ENCODE assay signal across 1 cellular context in the genomic region with DNA sequence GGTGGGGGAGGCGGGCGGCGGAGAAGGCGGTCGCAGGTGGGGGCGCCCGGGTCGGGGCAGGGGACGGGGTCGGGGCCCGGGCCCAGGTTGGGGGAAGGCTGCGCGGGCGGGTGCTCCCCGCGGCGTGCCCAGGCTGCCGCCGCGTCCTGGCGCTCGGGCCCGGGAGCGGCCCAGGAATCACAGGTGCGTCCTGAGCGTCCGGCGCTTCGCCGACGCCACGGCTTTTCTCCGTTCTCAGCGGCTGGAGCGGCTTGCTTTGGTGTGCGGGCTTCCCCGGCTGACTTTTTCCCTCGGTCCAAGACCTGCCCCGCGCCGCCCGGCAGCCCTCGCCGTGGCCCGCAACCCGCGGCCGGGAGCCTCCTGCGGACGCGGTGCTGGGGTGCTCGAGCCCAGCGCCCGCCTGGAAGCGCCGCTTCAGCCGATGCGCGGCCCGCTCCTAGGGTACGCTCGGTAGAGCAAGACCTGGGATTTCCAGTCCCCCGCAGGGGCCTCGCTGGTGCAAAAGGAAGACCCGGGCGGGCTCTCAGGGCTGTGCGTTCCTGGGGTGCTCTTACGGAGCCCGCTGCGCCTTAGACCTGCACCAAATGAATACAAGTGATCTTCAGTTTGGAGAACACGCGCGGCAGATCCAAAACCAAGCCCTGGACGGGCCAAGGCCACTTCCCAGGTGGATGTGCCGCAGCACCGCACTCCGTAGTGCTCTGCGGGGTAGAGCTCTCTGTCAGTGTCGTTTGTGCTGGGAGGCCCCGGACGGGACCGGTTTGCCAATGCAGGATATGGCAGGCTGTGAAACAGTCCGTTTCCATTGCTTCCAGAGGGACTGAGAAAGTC.
TF ChIP-seq lines count a peak whose summit lies in the region.

No MANE protein-coding gene starts in this region.

TF ChIP-seq in HepG2, 621 proteins besides CTCF, POLR2A, EP300 and RAD21 (continued from another document and continues in another):
- TF ChIP-seq ZNF709 (CRISPR knock-in tag; IDR thresholded peaks at IDR 0.05) = peak; percentile 75; the same call in 1 of the 2 replicates
- TF ChIP-seq, protein P1, sequence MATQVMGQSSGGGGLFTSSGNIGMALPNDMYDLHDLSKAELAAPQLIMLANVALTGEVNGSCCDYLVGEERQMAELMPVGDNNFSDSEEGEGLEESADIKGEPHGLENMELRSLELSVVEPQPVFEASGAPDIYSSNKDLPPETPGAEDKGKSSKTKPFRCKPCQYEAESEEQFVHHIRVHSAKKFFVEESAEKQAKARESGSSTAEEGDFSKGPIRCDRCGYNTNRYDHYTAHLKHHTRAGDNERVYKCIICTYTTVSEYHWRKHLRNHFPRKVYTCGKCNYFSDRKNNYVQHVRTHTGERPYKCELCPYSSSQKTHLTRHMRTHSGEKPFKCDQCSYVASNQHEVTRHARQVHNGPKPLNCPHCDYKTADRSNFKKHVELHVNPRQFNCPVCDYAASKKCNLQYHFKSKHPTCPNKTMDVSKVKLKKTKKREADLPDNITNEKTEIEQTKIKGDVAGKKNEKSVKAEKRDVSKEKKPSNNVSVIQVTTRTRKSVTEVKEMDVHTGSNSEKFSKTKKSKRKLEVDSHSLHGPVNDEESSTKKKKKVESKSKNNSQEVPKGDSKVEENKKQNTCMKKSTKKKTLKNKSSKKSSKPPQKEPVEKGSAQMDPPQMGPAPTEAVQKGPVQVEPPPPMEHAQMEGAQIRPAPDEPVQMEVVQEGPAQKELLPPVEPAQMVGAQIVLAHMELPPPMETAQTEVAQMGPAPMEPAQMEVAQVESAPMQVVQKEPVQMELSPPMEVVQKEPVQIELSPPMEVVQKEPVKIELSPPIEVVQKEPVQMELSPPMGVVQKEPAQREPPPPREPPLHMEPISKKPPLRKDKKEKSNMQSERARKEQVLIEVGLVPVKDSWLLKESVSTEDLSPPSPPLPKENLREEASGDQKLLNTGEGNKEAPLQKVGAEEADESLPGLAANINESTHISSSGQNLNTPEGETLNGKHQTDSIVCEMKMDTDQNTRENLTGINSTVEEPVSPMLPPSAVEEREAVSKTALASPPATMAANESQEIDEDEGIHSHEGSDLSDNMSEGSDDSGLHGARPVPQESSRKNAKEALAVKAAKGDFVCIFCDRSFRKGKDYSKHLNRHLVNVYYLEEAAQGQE (IDR thresholded peaks at IDR 0.05; ENCODE audit: borderline replicate concordance in 1 of 2, low read depth in 1 of 2, low read length in 2 of 2) = no peak
- no peak for TF ChIP-seq CC2D1A (CRISPR knock-in tag; IDR thresholded peaks at IDR 0.05)
- 0 out of 2 replicates have a peak, but pooled peaks have one; percentile 87 for TF ChIP-seq GLI4 (CRISPR knock-in tag; IDR thresholded peaks at IDR 0.05; ENCODE audit: borderline replicate concordance)
- 0 out of 2 replicates have a peak, but pooled peaks have one; percentile 51 for TF ChIP-seq FOXC1 (CRISPR knock-in tag; IDR thresholded peaks at IDR 0.05; ENCODE audit: borderline replicate concordance)
- TF ChIP-seq, protein P2, sequence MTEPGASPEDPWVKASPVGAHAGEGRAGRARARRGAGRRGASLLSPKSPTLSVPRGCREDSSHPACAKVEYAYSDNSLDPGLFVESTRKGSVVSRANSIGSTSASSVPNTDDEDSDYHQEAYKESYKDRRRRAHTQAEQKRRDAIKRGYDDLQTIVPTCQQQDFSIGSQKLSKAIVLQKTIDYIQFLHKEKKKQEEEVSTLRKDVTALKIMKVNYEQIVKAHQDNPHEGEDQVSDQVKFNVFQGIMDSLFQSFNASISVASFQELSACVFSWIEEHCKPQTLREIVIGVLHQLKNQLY (CRISPR knock-in tag; IDR thresholded peaks at IDR 0.05) = no peak
- peak; percentile 79 for TF ChIP-seq ZNF446 (CRISPR knock-in tag; IDR thresholded peaks at IDR 0.05)
- TF ChIP-seq, protein P3, sequence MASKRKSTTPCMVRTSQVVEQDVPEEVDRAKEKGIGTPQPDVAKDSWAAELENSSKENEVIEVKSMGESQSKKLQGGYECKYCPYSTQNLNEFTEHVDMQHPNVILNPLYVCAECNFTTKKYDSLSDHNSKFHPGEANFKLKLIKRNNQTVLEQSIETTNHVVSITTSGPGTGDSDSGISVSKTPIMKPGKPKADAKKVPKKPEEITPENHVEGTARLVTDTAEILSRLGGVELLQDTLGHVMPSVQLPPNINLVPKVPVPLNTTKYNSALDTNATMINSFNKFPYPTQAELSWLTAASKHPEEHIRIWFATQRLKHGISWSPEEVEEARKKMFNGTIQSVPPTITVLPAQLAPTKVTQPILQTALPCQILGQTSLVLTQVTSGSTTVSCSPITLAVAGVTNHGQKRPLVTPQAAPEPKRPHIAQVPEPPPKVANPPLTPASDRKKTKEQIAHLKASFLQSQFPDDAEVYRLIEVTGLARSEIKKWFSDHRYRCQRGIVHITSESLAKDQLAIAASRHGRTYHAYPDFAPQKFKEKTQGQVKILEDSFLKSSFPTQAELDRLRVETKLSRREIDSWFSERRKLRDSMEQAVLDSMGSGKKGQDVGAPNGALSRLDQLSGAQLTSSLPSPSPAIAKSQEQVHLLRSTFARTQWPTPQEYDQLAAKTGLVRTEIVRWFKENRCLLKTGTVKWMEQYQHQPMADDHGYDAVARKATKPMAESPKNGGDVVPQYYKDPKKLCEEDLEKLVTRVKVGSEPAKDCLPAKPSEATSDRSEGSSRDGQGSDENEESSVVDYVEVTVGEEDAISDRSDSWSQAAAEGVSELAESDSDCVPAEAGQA (IDR thresholded peaks at IDR 0.05; ENCODE audit: low read depth) = no peak
- TF ChIP-seq, protein P3 (CRISPR knock-in tag; IDR thresholded peaks at IDR 0.05; ENCODE audit: borderline replicate concordance) = no peak
- TF ChIP-seq ZNF614 (CRISPR knock-in tag; IDR thresholded peaks at IDR 0.05; ENCODE audit: borderline replicate concordance) = no peak
- no peak for TF ChIP-seq SMYD3 (CRISPR knock-in tag; IDR thresholded peaks at IDR 0.05)
- no peak for TF ChIP-seq ZFP36 (IDR thresholded peaks at IDR 0.05; ENCODE audit: borderline replicate concordance, low read depth, low read length, partially characterized antibody)
- TF ChIP-seq, protein P4, sequence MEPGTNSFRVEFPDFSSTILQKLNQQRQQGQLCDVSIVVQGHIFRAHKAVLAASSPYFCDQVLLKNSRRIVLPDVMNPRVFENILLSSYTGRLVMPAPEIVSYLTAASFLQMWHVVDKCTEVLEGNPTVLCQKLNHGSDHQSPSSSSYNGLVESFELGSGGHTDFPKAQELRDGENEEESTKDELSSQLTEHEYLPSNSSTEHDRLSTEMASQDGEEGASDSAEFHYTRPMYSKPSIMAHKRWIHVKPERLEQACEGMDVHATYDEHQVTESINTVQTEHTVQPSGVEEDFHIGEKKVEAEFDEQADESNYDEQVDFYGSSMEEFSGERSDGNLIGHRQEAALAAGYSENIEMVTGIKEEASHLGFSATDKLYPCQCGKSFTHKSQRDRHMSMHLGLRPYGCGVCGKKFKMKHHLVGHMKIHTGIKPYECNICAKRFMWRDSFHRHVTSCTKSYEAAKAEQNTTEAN (CRISPR knock-in tag; conservative IDR thresholded peaks at IDR 0.05) = 0 out of 2 replicates have a peak, but pooled peaks have one; percentile 38
- TF ChIP-seq ZNF598 (CRISPR knock-in tag; IDR thresholded peaks at IDR 0.05; ENCODE audit: borderline replicate concordance) = peak; percentile 38; the same call in 1 of the 2 replicates
- TF ChIP-seq, protein P5, sequence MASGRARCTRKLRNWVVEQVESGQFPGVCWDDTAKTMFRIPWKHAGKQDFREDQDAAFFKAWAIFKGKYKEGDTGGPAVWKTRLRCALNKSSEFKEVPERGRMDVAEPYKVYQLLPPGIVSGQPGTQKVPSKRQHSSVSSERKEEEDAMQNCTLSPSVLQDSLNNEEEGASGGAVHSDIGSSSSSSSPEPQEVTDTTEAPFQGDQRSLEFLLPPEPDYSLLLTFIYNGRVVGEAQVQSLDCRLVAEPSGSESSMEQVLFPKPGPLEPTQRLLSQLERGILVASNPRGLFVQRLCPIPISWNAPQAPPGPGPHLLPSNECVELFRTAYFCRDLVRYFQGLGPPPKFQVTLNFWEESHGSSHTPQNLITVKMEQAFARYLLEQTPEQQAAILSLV (CRISPR knock-in tag; IDR thresholded peaks at IDR 0.05; ENCODE audit: borderline replicate concordance) = no peak
- TF ChIP-seq NONO (IDR thresholded peaks at IDR 0.05) = no peak
- no peak for TF ChIP-seq NONO (CRISPR knock-in tag; conservative IDR thresholded peaks at IDR 0.05)
- TF ChIP-seq, protein P6, sequence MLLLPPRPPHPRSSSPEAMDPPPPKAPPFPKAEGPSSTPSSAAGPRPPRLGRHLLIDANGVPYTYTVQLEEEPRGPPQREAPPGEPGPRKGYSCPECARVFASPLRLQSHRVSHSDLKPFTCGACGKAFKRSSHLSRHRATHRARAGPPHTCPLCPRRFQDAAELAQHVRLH (CRISPR knock-in tag; IDR thresholded peaks at IDR 0.05; ENCODE audit: borderline replicate concordance, low read depth) = no peak
- no peak for TF ChIP-seq IRF2 (CRISPR knock-in tag; IDR thresholded peaks at IDR 0.05)
- no peak for TF ChIP-seq EZH2 (conservative IDR thresholded peaks at IDR 0.05; ENCODE audit: low read depth, low read length)
- TF ChIP-seq TCF7 (IDR thresholded peaks at IDR 0.05; ENCODE audit: low read depth) = no peak
- TF ChIP-seq ZNF572 (CRISPR knock-in tag; IDR thresholded peaks at IDR 0.05) = 0 out of 2 replicates have a peak, but pooled peaks have one; percentile 20
- TF ChIP-seq MXI1 (IDR thresholded peaks at IDR 0.05; ENCODE audit: borderline replicate concordance, low read depth, low read length) = peak; percentile 22; the same call in 1 of the 3 replicates
- TF ChIP-seq, protein P7, sequence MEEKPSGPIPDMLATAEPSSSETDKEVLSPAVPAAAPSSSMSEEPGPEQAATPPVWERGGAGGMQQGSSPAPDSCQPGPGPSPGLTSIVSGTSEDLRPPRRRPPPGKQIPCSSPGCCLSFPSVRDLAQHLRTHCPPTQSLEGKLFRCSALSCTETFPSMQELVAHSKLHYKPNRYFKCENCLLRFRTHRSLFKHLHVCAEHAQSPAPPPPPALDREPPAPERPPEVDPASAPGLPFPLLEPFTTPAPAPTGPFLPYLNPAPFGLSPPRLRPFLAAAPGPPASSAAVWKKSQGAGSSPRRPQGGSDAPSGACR (CRISPR knock-in tag; IDR thresholded peaks at IDR 0.05) = 0 out of 2 replicates have a peak, but pooled peaks have one; percentile 72
- TF ChIP-seq, protein P8, sequence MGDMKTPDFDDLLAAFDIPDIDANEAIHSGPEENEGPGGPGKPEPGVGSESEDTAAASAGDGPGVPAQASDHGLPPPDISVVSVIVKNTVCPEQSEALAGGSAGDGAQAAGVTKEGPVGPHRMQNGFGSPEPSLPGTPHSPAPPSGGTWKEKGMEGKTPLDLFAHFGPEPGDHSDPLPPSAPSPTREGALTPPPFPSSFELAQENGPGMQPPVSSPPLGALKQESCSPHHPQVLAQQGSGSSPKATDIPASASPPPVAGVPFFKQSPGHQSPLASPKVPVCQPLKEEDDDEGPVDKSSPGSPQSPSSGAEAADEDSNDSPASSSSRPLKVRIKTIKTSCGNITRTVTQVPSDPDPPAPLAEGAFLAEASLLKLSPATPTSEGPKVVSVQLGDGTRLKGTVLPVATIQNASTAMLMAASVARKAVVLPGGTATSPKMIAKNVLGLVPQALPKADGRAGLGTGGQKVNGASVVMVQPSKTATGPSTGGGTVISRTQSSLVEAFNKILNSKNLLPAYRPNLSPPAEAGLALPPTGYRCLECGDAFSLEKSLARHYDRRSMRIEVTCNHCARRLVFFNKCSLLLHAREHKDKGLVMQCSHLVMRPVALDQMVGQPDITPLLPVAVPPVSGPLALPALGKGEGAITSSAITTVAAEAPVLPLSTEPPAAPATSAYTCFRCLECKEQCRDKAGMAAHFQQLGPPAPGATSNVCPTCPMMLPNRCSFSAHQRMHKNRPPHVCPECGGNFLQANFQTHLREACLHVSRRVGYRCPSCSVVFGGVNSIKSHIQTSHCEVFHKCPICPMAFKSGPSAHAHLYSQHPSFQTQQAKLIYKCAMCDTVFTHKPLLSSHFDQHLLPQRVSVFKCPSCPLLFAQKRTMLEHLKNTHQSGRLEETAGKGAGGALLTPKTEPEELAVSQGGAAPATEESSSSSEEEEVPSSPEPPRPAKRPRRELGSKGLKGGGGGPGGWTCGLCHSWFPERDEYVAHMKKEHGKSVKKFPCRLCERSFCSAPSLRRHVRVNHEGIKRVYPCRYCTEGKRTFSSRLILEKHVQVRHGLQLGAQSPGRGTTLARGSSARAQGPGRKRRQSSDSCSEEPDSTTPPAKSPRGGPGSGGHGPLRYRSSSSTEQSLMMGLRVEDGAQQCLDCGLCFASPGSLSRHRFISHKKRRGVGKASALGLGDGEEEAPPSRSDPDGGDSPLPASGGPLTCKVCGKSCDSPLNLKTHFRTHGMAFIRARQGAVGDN (CRISPR knock-in tag; IDR thresholded peaks at IDR 0.05) = peak; percentile 63
- no peak for TF ChIP-seq KLF12 (CRISPR knock-in tag; IDR thresholded peaks at IDR 0.05; ENCODE audit: borderline replicate concordance)
- TF ChIP-seq ARNT2 (CRISPR knock-in tag; IDR thresholded peaks at IDR 0.05; ENCODE audit: low read depth) = 0 out of 2 replicates have a peak, but pooled peaks have one; percentile 29
- TF ChIP-seq PITX1 (CRISPR knock-in tag; IDR thresholded peaks at IDR 0.05) = 0 out of 2 replicates have a peak, but pooled peaks have one; percentile 18
- TF ChIP-seq ZNF790 (CRISPR knock-in tag; IDR thresholded peaks at IDR 0.05; ENCODE audit: borderline replicate concordance) = peak; percentile 50; the same call in 1 of the 2 replicates
- TF ChIP-seq, protein P9, sequence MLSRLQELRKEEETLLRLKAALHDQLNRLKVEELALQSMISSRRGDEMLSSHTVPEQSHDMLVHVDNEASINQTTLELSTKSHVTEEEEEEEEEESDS (CRISPR knock-in tag; IDR thresholded peaks at IDR 0.05; ENCODE audit: borderline replicate concordance) = no peak
- TF ChIP-seq, protein P10, sequence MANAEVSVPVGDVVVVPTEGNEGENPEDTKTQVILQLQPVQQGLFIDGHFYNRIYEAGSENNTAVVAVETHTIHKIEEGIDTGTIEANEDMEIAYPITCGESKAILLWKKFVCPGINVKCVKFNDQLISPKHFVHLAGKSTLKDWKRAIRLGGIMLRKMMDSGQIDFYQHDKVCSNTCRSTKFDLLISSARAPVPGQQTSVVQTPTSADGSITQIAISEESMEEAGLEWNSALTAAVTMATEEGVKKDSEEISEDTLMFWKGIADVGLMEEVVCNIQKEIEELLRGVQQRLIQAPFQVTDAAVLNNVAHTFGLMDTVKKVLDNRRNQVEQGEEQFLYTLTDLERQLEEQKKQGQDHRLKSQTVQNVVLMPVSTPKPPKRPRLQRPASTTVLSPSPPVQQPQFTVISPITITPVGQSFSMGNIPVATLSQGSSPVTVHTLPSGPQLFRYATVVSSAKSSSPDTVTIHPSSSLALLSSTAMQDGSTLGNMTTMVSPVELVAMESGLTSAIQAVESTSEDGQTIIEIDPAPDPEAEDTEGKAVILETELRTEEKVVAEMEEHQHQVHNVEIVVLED (CRISPR knock-in tag; IDR thresholded peaks at IDR 0.05; ENCODE audit: borderline replicate concordance) = no peak
- TF ChIP-seq ZNF530 (CRISPR knock-in tag; IDR thresholded peaks at IDR 0.05; ENCODE audit: low read depth) = no peak
